Comparison of ENCODE assay signal across 37 cellular contexts in the genomic region with DNA sequence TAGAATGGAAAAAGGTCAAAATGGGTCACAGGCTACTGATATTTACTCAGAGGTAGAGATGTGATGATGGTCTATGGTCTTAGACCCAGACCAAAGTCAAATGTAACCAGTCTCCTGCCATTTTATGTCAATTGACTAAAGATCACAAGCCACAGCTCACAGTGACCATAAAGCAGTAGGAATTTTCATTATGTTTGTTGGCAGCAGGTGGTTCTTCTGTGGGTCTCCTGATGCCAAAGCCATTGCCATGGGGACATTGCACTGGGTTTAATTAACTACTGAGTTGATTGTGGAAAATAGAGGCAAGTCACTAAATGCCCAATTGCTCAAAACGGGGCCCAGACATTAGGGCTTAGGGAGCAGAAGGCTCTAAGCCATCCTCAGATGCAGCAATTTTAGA. TPM values are rescaled to one million over a fixed set of nuclear protein-coding genes. Genes with fewer than 3 reads are reported as not detected.
"Had no signal": no experiment of that assay in that cellular context is flagged by ENCODE, and none has a peak within 500 bp of the region (broad histone marks: within the 10 kb centered on the region; RNA-seq: fewer than 3 reads in every experiment).

A gene with protein sequence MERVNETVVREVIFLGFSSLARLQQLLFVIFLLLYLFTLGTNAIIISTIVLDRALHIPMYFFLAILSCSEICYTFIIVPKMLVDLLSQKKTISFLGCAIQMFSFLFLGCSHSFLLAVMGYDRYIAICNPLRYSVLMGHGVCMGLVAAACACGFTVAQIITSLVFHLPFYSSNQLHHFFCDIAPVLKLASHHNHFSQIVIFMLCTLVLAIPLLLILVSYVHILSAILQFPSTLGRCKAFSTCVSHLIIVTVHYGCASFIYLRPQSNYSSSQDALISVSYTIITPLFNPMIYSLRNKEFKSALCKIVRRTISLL (minus strand): TSS at position 101 of the 400 bp plus-strand sequence. CDS start 5,371 bp downstream, outside the sequence.

- H3K4me1 ChIP-seq: body of pancreas, esophagus muscularis mucosa, foreskin keratinocyte, gastrocnemius medialis had no signal

- H3K27me3 Mint-ChIP-seq: activated naive CD4-positive, alpha-beta T cell treated with anti-CD3 and anti-CD28 coated beads, Interleukin-2, amount 10 ng/mL, durations not matched to agents 7 days and 5 days had no signal

- H3K27ac Mint-ChIP-seq: activated CD4-positive, alpha-beta memory T cell treated with anti-CD3 and anti-CD28 coated beads for 36 hours; activated CD4-positive, alpha-beta T cell treated with anti-CD3 and anti-CD28 coated beads for 36 hours; activated CD4-positive, alpha-beta T cell treated with anti-CD3 and anti-CD28 coated beads, Interleukin-2, amount 10 ng/mL, durations not matched to agents 24 days and 14 days; activated CD8-positive, alpha-beta memory T cell treated with anti-CD3 and anti-CD28 coated beads, Interleukin-2, amount 10 ng/mL, durations not matched to agents 7 days and 5 days; activated CD8-positive, alpha-beta T cell treated with anti-CD3 and anti-CD28 coated beads, Interleukin-2, amount 10 ng/mL, durations not matched to agents 7 days and 5 days; activated naive CD4-positive, alpha-beta T cell treated with anti-CD3 and anti-CD28 coated beads, Interleukin-2, amount 10 ng/mL, durations not matched to agents 7 days and 5 days; activated naive CD4-positive, alpha-beta T cell treated with anti-CD3 and anti-CD28 coated beads, Interleukin-2, amount 50 U/mL, for 72 hours; activated T-helper 1 cell treated with anti-CD3 and anti-CD28 coated beads, Interleukin-12 subunit alpha, Interleukin-12 subunit beta, Interleukin-2, Interleukin-4 antibody, amounts not matched to agents 30 ng/mL and 10 ng/mL and 1 ng/mL, durations not matched to agents 14 hours and 24 hours and 36 hours; activated T-helper 2 cell treated with anti-CD3 and anti-CD28 coated beads, Interferon-gamma antibody, Interleukin-2, Interleukin-4, amounts not matched to agents 10 μg/mL and 5 μg/mL and 100 μg/mL, durations not matched to agents 14 hours and 24 hours and 36 hours; effector memory CD8-positive, alpha-beta T cell; T-helper 1 cell treated with Interleukin-12 subunit alpha and Interleukin-12 subunit beta and Interleukin-4 antibody, amounts not matched to agents 30 μg/mL and 1 μg/mL, for 36 hours; T-helper 2 cell treated with Interferon-gamma antibody and Interleukin-4, amounts not matched to agents 5 μg/mL and 100 μg/mL, for 36 hours had no signal

- H3K9me3 ChIP-seq: gastrocnemius medialis had no signal

- DNase-seq: activated CD4-positive, alpha-beta memory T cell treated with anti-CD3 and anti-CD28 coated beads for 36 hours; activated CD4-positive, alpha-beta T cell treated with anti-CD3 and anti-CD28 coated beads for 36 hours; activated CD4-positive, alpha-beta T cell treated with anti-CD3 and anti-CD28 coated beads, Interleukin-2, amount 10 ng/mL, durations not matched to agents 24 days and 14 days; activated CD4-positive, CD25-positive, alpha-beta regulatory T cell; activated CD4-positive, CD25-positive, alpha-beta regulatory T cell treated with anti-CD3 and anti-CD28 coated beads, Interleukin-2, amount 50 U/mL, for 72 hours; activated CD8-positive, alpha-beta memory T cell treated with anti-CD3 and anti-CD28 coated beads, Interleukin-2, amount 10 ng/mL, durations not matched to agents 7 days and 5 days; activated CD8-positive, alpha-beta memory T cell treated with anti-CD3 and anti-CD28 coated beads, Interleukin-2, amount 50 U/mL, for 4 hours; activated CD8-positive, alpha-beta T cell treated with anti-CD3 and anti-CD28 coated beads, Interleukin-2, amount 10 ng/mL, durations not matched to agents 7 days and 5 days; activated effector memory CD4-positive, alpha-beta T cell treated with anti-CD3 and anti-CD28 coated beads, Interleukin-2, amount 50 U/mL, for 16 hours; activated naive CD4-positive, alpha-beta T cell; activated naive CD4-positive, alpha-beta T cell treated with anti-CD3 and anti-CD28 coated beads, Interleukin-2, amount 10 ng/mL, durations not matched to agents 7 days and 5 days; activated T-cell treated with anti-CD3 and anti-CD28 coated beads, Interleukin-2, amount 50 U/mL, for 1 hour; activated T-cell treated with anti-CD3 and anti-CD28 coated beads, Interleukin-2, amount 50 U/mL, for 48 hours; amniotic stem cell; anterior cingulate cortex; body of pancreas; caudate nucleus; cortex of kidney; dermis blood vessel endothelial cell; effector CD4-positive, alpha-beta T cell; effector memory CD8-positive, alpha-beta T cell; erythroblast; foreskin keratinocyte; gastrocnemius medialis; glutamatergic neuron; heart left ventricle; T1000; WERI-Rb-1 had no signal

- ATAC-seq: activated CD4-positive, alpha-beta T cell treated with anti-CD3 and anti-CD28 coated beads for 36 hours; activated CD8-positive, alpha-beta memory T cell treated with anti-CD3 and anti-CD28 coated beads, Interleukin-2, amount 10 ng/mL, durations not matched to agents 7 days and 5 days; activated CD8-positive, alpha-beta T cell treated with anti-CD3 and anti-CD28 coated beads, Interleukin-2, amount 10 ng/mL, durations not matched to agents 7 days and 5 days; activated naive CD4-positive, alpha-beta T cell treated with anti-CD3 and anti-CD28 coated beads, Interleukin-2, amount 50 U/mL, for 72 hours; body of pancreas; effector memory CD8-positive, alpha-beta T cell; foreskin keratinocyte; gastrocnemius medialis; heart left ventricle had no signal

- H3K9me3 Mint-ChIP-seq: activated naive CD4-positive, alpha-beta T cell treated with anti-CD3 and anti-CD28 coated beads, Interleukin-2, amount 10 ng/mL, durations not matched to agents 7 days and 5 days; activated T-helper 1 cell treated with anti-CD3 and anti-CD28 coated beads, Interleukin-12 subunit alpha, Interleukin-12 subunit beta, Interleukin-2, Interleukin-4 antibody, amounts not matched to agents 30 ng/mL and 10 ng/mL and 1 ng/mL, durations not matched to agents 14 hours and 24 hours and 36 hours; activated T-helper 2 cell treated with anti-CD3 and anti-CD28 coated beads, Interferon-gamma antibody, Interleukin-2, Interleukin-4, amounts not matched to agents 10 μg/mL and 5 μg/mL and 100 μg/mL, durations not matched to agents 14 hours and 24 hours and 36 hours; T-helper 2 cell treated with Interferon-gamma antibody and Interleukin-4, amounts not matched to agents 5 μg/mL and 100 μg/mL, for 36 hours had no signal

- H3K4me3 Mint-ChIP-seq: activated CD4-positive, alpha-beta memory T cell treated with anti-CD3 and anti-CD28 coated beads for 36 hours; activated CD4-positive, alpha-beta T cell treated with anti-CD3 and anti-CD28 coated beads for 36 hours; activated CD4-positive, alpha-beta T cell treated with anti-CD3 and anti-CD28 coated beads, Interleukin-2, amount 10 ng/mL, durations not matched to agents 24 days and 14 days; activated CD8-positive, alpha-beta memory T cell treated with anti-CD3 and anti-CD28 coated beads, Interleukin-2, amount 10 ng/mL, durations not matched to agents 7 days and 5 days; activated CD8-positive, alpha-beta T cell treated with anti-CD3 and anti-CD28 coated beads, Interleukin-2, amount 10 ng/mL, durations not matched to agents 7 days and 5 days; activated naive CD4-positive, alpha-beta T cell treated with anti-CD3 and anti-CD28 coated beads, Interleukin-2, amount 10 ng/mL, durations not matched to agents 7 days and 5 days; activated T-helper 1 cell treated with anti-CD3 and anti-CD28 coated beads, Interleukin-12 subunit alpha, Interleukin-12 subunit beta, Interleukin-2, Interleukin-4 antibody, amounts not matched to agents 30 ng/mL and 10 ng/mL and 1 ng/mL, durations not matched to agents 14 hours and 24 hours and 36 hours; effector memory CD8-positive, alpha-beta T cell; T-helper 1 cell treated with Interleukin-12 subunit alpha and Interleukin-12 subunit beta and Interleukin-4 antibody, amounts not matched to agents 30 μg/mL and 1 μg/mL, for 36 hours; T-helper 2 cell treated with Interferon-gamma antibody and Interleukin-4, amounts not matched to agents 5 μg/mL and 100 μg/mL, for 36 hours had no signal

- H3K4me1 Mint-ChIP-seq: activated CD4-positive, alpha-beta T cell treated with anti-CD3 and anti-CD28 coated beads for 36 hours; activated CD4-positive, alpha-beta T cell treated with anti-CD3 and anti-CD28 coated beads, Interleukin-2, amount 10 ng/mL, durations not matched to agents 24 days and 14 days; activated CD8-positive, alpha-beta memory T cell treated with anti-CD3 and anti-CD28 coated beads, Interleukin-2, amount 10 ng/mL, durations not matched to agents 7 days and 5 days; activated naive CD4-positive, alpha-beta T cell treated with anti-CD3 and anti-CD28 coated beads, Interleukin-2, amount 10 ng/mL, durations not matched to agents 7 days and 5 days had no signal

- FAIRE-seq: colon had no signal

- H3K27me3 ChIP-seq: body of pancreas, esophagus muscularis mucosa, foreskin keratinocyte, gastrocnemius medialis, heart left ventricle had no signal

- H3K36me3 Mint-ChIP-seq: activated CD4-positive, alpha-beta memory T cell treated with anti-CD3 and anti-CD28 coated beads for 36 hours; activated CD8-positive, alpha-beta memory T cell treated with anti-CD3 and anti-CD28 coated beads, Interleukin-2, amount 10 ng/mL, durations not matched to agents 7 days and 5 days; activated naive CD4-positive, alpha-beta T cell treated with anti-CD3 and anti-CD28 coated beads, Interleukin-2, amount 10 ng/mL, durations not matched to agents 7 days and 5 days had no signal

- H3K27ac ChIP-seq: body of pancreas, esophagus muscularis mucosa, foreskin keratinocyte, gastrocnemius medialis, heart left ventricle, WERI-Rb-1 had no signal

- H3K4me3 ChIP-seq: body of pancreas, esophagus muscularis mucosa, gastrocnemius medialis, heart left ventricle had no signal

- H3K36me3 ChIP-seq: esophagus muscularis mucosa, gastrocnemius medialis, heart left ventricle, WERI-Rb-1 had no signal

RNA-seq across cellular contexts. Expression of the gene that starts here (rescaled TPM):
- total RNA-seq: activated CD4-positive, alpha-beta memory T cell treated with anti-CD3 and anti-CD28 coated beads for 36 hours; activated CD4-positive, alpha-beta T cell treated with anti-CD3 and anti-CD28 coated beads for 36 hours; activated CD4-positive, alpha-beta T cell treated with anti-CD3 and anti-CD28 coated beads, Interleukin-2, amount 10 ng/mL, durations not matched to agents 24 days and 14 days; activated CD8-positive, alpha-beta memory T cell treated with anti-CD3 and anti-CD28 coated beads for 36 hours; activated CD8-positive, alpha-beta memory T cell treated with anti-CD3 and anti-CD28 coated beads, Interleukin-2, amount 10 ng/mL, durations not matched to agents 7 days and 5 days; activated CD8-positive, alpha-beta T cell treated with anti-CD3 and anti-CD28 coated beads, Interleukin-2, amount 10 ng/mL, durations not matched to agents 7 days and 5 days; activated naive CD4-positive, alpha-beta T cell treated with anti-CD3 and anti-CD28 coated beads, Interleukin-2, amount 50 U/mL, for 72 hours; activated T-helper 1 cell treated with anti-CD3 and anti-CD28 coated beads, Interleukin-12 subunit alpha, Interleukin-12 subunit beta, Interleukin-2, Interleukin-4 antibody, amounts not matched to agents 30 ng/mL and 10 ng/mL and 1 ng/mL, durations not matched to agents 14 hours and 24 hours and 36 hours; activated T-helper 2 cell treated with anti-CD3 and anti-CD28 coated beads, Interferon-gamma antibody, Interleukin-2, Interleukin-4, amounts not matched to agents 10 μg/mL and 5 μg/mL and 100 μg/mL, durations not matched to agents 14 hours and 24 hours and 36 hours; body of pancreas; chondrocyte; dermis blood vessel endothelial cell; esophagus muscularis mucosa; foreskin keratinocyte; gastrocnemius medialis; heart left ventricle had no signal
- polyA plus RNA-seq: foreskin keratinocyte, heart left ventricle had no signal
